ENCODE assay signal across 13 cellular contexts in the genomic region with DNA sequence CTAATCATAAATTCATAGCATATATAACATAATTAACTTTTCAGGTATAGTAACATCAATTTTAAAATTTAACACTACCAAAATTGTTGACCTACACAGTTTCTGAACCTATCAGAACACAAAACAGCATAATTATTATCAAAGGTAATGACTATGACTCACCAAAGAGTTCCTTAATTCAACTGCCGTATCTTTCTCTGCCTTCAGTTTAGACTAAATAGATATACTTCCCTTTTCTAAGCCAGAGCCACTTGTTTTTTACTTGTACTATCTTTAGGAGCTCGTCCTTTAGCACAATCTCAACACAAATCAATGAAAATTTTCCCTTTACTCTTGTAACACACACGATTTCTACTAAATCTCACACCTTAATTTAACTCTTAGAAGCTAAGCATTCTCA. TPM values are rescaled to one million over a fixed set of nuclear protein-coding genes. Genes with fewer than 3 reads are reported as not detected.
DNase-seq lines count a peak whose midpoint lies in the region; ATAC-seq, FAIRE-seq and TF ChIP-seq lines count a peak whose summit lies in the region.
"Had no signal": no experiment of that assay in that cellular context is flagged by ENCODE, and none has a peak within 500 bp of the region (broad histone marks: within the 10 kb centered on the region; RNA-seq: fewer than 3 reads in every experiment).

No MANE protein-coding gene starts in this region.

- no peaks in the 10 kb centered on the region for H3K9me2 ChIP-seq in OCI-LY7 (ENCODE audit: insufficient read depth, low read length)

- H3K4me1 Mint-ChIP-seq in stimulated activated memory B cell treated with anti-CD40 and anti-IgM and Interleukin-4, amounts not matched to agents 10 μg/mL and 1 μg/mL and 100 μg/mL, for 72 hours, result peaks cover 14% of the 10 kb centered on the region
- H3K4me1 Mint-ChIP-seq: central memory CD8-positive, alpha-beta T cell; nephron had no signal

- H3K4me3 ChIP-seq in OCI-LY7 (ENCODE audit: low read depth, low read length, poor library complexity, severe bottlenecking) (no peak overlapping the region), choroid plexus epithelial cell (ENCODE audit: low read depth, low read length) (no peak overlapping the region)

- H3K9me3 ChIP-seq in OCI-LY7 (ENCODE audit: low read length), result no peaks in the 10 kb centered on the region

- BruUV-seq in OCI-LY7 (replicated peaks; lab: Mats Ljungman, UMichigan), result no TSS peak

- H3K27ac Mint-ChIP-seq in stimulated activated memory B cell treated with anti-CD40 and anti-IgM and Interleukin-4, amounts not matched to agents 10 μg/mL and 1 μg/mL and 100 μg/mL, for 72 hours, result no peak overlapping the region

- H3K4me1 ChIP-seq in OCI-LY7 (ENCODE audit: insufficient read depth, low read length, poor library complexity, severe bottlenecking), result peaks cover 39% of the 10 kb centered on the region

- peaks cover 9% of the 10 kb centered on the region for H3K36me3 Mint-ChIP-seq in stimulated activated memory B cell treated with anti-CD40 and anti-IgM and Interleukin-4, amounts not matched to agents 10 μg/mL and 1 μg/mL and 100 μg/mL, for 72 hours

- H3K9me3 Mint-ChIP-seq in stimulated activated memory B cell treated with anti-CD40 and anti-IgM and Interleukin-4, amounts not matched to agents 10 μg/mL and 1 μg/mL and 100 μg/mL, for 72 hours, result no peaks in the 10 kb centered on the region
- H3K9me3 Mint-ChIP-seq: central memory CD8-positive, alpha-beta T cell; nephron had no signal

- DNase-seq in GM19239 (ENCODE audit: insufficient read length, low spot score) (no peak), OCI-LY7 (ENCODE audit: low spot score) (peak; percentile 54), choroid plexus epithelial cell (ENCODE audit: low read depth) (peak; percentile 17), pons (ENCODE audit: low spot score) (peak; percentile 68), NCI-H345 treated with DMSO at 0.1 percent for 48 hours (lab: John Stamatoyannopoulos, UW; ENCODE audit: unreplicated experiment) (no peak), HTR-8/SVneo (ENCODE audit: insufficient read length, low spot score) (no peak)
- DNase-seq: activated naive CD4-positive, alpha-beta T cell treated with Interleukin-2 at 50 U/mL for 16 hours; left ventricle myocardium superior had no signal

- peak overlapping the region; percentile 34 for H3K27ac ChIP-seq in OCI-LY7 (ENCODE audit: low read depth, low read length, poor library complexity, severe bottlenecking)
- H3K27ac ChIP-seq: epithelial cell of prostate had no signal

- no peaks in the 10 kb centered on the region for H4K20me1 ChIP-seq in OCI-LY7 (ENCODE audit: insufficient read depth, low read length)

- H3K36me3 ChIP-seq in OCI-LY7 (ENCODE audit: insufficient read depth, low read length), result peaks cover 65% of the 10 kb centered on the region

- H2AFZ ChIP-seq in OCI-LY7 (ENCODE audit: low read length), result no peak overlapping the region

- H3K4me3 Mint-ChIP-seq in stimulated activated memory B cell treated with anti-CD40 and anti-IgM and Interleukin-4, amounts not matched to agents 10 μg/mL and 1 μg/mL and 100 μg/mL, for 72 hours, result no peak overlapping the region
- H3K4me3 Mint-ChIP-seq: central memory CD8-positive, alpha-beta T cell; nephron had no signal

- CTCF ChIA-PET in OCI-LY7 (lab: Charles Lee; ENCODE audit: unreplicated experiment), result no interaction called here

- intact Hi-C loops in OCI-LY7 (cut with micrococcal nuclease; ENCODE audit: unreplicated experiment), result no loop called here

- no peaks in the 10 kb centered on the region for H3K27me3 Mint-ChIP-seq in stimulated activated memory B cell treated with anti-CD40 and anti-IgM and Interleukin-4, amounts not matched to agents 10 μg/mL and 1 μg/mL and 100 μg/mL, for 72 hours
- H3K27me3 Mint-ChIP-seq: central memory CD8-positive, alpha-beta T cell had no signal

- no peak for ATAC-seq in HG02798 (IDR thresholded peaks at IDR 0.05; ENCODE audit: poor library complexity, unreplicated experiment)
- no peak for ATAC-seq in stimulated activated memory B cell treated with anti-CD40 and anti-IgM and Interleukin-4, amounts not matched to agents 10 μg/mL and 1 μg/mL and 100 μg/mL, for 72 hours
- ATAC-seq: left ventricle myocardium superior had no signal

- POLR2A ChIA-PET in OCI-LY7 (lab: Charles Lee), result interaction anchor here (0.6 to 1.2 kb wide), 5 partner anchors 10 to 249 kb away, joined by 3 to 6 read pairs (median 4); no protein-coding TSS in a partner anchor

- peaks cover 4% of the 10 kb centered on the region; the same call in 1 of the 2 replicates for H3K79me2 ChIP-seq in OCI-LY7 (ENCODE audit: insufficient read depth, low read depth, low read length)

- H3K4me2 ChIP-seq in OCI-LY7 (ENCODE audit: low read length), result peak overlapping the region; percentile 56

- no peak for TF ChIP-seq CTCF in OCI-LY7 (conservative IDR thresholded peaks at IDR 0.05; ENCODE audit: low read length)
- no peak for TF ChIP-seq CTCF in choroid plexus epithelial cell (conservative IDR thresholded peaks at IDR 0.05; ENCODE audit: low read depth, low read length)

- FAIRE-seq in GM19239 (lab: Jason Lieb, UNC), result peak; percentile 8
- no peak for FAIRE-seq in HTR-8/SVneo (lab: Jason Lieb, UNC)

RNA-seq across cellular contexts. Expression of a gene that starts 54.4 kb away (rescaled TPM):
- total RNA-seq in OCI-LY7 (2014; rRNA removed; shearing (Covaris generic)), result 98.4 and 109 TPM in 2 replicates
- 110 and 132 TPM in 2 replicates for total RNA-seq in OCI-LY7 (2022)

Comparison
In these comparisons a context has a peak if more than half of its experiments do, and no peak if none do; other contexts are left out.
1. DNase-seq: peak in OCI-LY7 (single experiment), choroid plexus epithelial cell (single experiment) and pons (single experiment); none in GM19239 (single experiment), NCI-H345 treated with DMSO at 0.1 percent for 48 hours (single experiment) and HTR-8/SVneo (single experiment).